Comparison of ENCODE assay signal across 25 cellular contexts in the genomic region with DNA sequence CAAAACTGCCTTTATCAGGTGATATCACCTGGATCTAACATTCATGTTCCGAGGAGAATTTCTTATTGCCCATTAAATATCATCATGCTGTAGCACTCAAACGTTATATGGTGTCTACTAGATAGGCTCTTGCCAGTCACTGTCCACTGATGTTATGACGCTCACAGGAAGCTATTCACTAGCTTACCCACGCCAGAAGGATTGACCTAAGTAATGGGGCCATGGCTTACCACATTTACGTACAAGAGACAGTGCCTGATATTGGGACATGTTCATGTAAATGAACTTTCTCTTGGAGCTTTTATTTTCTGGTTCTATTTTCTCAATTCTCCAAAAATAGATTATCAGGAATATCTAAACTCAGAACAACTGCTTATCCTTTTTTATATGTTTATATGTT.
A peak's percentile ranks its signal among the peaks of the same experiment; 100 is the strongest.
DNase-seq lines count a peak whose midpoint lies in the region; ATAC-seq, FAIRE-seq and TF ChIP-seq lines count a peak whose summit lies in the region.
"Had no signal": no experiment of that assay in that cellular context is flagged by ENCODE, and none has a peak within 500 bp of the region (broad histone marks: within the 10 kb centered on the region; RNA-seq: fewer than 3 reads in every experiment).

No MANE protein-coding gene starts in this region.

- no peaks in the 10 kb centered on the region for H3K36me3 ChIP-seq in ACC112 (ENCODE audit: insufficient read depth, low read length)
- no peaks in the 10 kb centered on the region for H3K36me3 ChIP-seq in astrocyte (ENCODE audit: insufficient read depth, low read length)
- no peaks in the 10 kb centered on the region for H3K36me3 ChIP-seq in small intestine (ENCODE audit: control insufficient read depth in 2 of 2, insufficient read depth in 2 of 2, low read length in 2 of 2)
- H3K36me3 ChIP-seq: BLaER1 treated with 17β-estradiol and CSF1 and Interleukin-3, amounts not matched to agents 10 nM and 100 nM had no signal

- FAIRE-seq in astrocyte (lab: Jason Lieb, UNC) = no peak
- FAIRE-seq in small intestine (lab: Jason Lieb, UNC) = peak; percentile 61
- FAIRE-seq: GM12878 had no signal

- H3K36me3 Mint-ChIP-seq in astrocyte (ENCODE audit: low read depth, unreplicated experiment) = no peaks in the 10 kb centered on the region
- no peaks in the 10 kb centered on the region for H3K36me3 Mint-ChIP-seq in nephron (ENCODE audit: low read depth)
- H3K36me3 Mint-ChIP-seq: CD4-positive, alpha-beta memory T cell had no signal

- H3K4me1 ChIP-seq in ACC112 (ENCODE audit: control insufficient read depth, insufficient read depth, low read length, unreplicated experiment) = peaks cover 12% of the 10 kb centered on the region
- H3K4me1 ChIP-seq in astrocyte (ENCODE audit: insufficient read depth, low read length) = peaks cover 8% of the 10 kb centered on the region
- no peaks in the 10 kb centered on the region for H3K4me1 ChIP-seq in small intestine (ENCODE audit: control insufficient read depth in 2 of 2, insufficient read depth in 1 of 2, low read depth in 1 of 2, low read length in 1 of 2)
- H3K4me1 ChIP-seq: BLaER1 treated with 17β-estradiol and CSF1 and Interleukin-3, amounts not matched to agents 10 nM and 100 nM; Caco-2 had no signal

- 65 to 85% (median 69%) methylated on average over 5 of the region's 5 CpGs for WGBS in small intestine, 3 donors

- no peaks in the 10 kb centered on the region for H3K27me3 ChIP-seq in ACC112 (ENCODE audit: insufficient read depth, low read length)
- no peaks in the 10 kb centered on the region for H3K27me3 ChIP-seq in astrocyte (ENCODE audit: insufficient read depth, low read length)
- H3K27me3 ChIP-seq in small intestine (ENCODE audit: control insufficient read depth in 2 of 2, insufficient read depth in 2 of 2, low read length in 2 of 2) = no peaks in the 10 kb centered on the region
- H3K27me3 ChIP-seq: BLaER1 treated with 17β-estradiol and CSF1 and Interleukin-3, amounts not matched to agents 10 nM and 100 nM had no signal

- H3K4me3 ChIP-seq in ACC112 (ENCODE audit: low read depth, low read length) (peak overlapping the region; percentile 65), astrocyte (ENCODE audit: insufficient read depth, low read depth, low read length) (no peak overlapping the region), small intestine (ENCODE audit: low read depth in 1 of 2, low read length in 2 of 2) (no peak overlapping the region)
- H3K4me3 ChIP-seq: BLaER1 treated with 17β-estradiol and CSF1 and Interleukin-3, amounts not matched to agents 10 nM and 100 nM; GM12878; GM23248; SK-N-MC had no signal

- H3K27me3 Mint-ChIP-seq in astrocyte (ENCODE audit: low read depth, unreplicated experiment) (no peaks in the 10 kb centered on the region), nephron (ENCODE audit: low read depth) (no peaks in the 10 kb centered on the region)
- H3K27me3 Mint-ChIP-seq: CD4-positive, alpha-beta memory T cell had no signal

- no peaks in the 10 kb centered on the region for H4K20me1 ChIP-seq in astrocyte (ENCODE audit: insufficient read depth, low read length)
- H4K20me1 ChIP-seq: BLaER1 treated with 17β-estradiol and CSF1 and Interleukin-3, amounts not matched to agents 10 nM and 100 nM had no signal

- H3K4me3 Mint-ChIP-seq in astrocyte (ENCODE audit: unreplicated experiment) (no peak overlapping the region), nephron (no peak overlapping the region)
- H3K4me3 Mint-ChIP-seq: CD4-positive, alpha-beta memory T cell; H9; HFFc6 had no signal

- peak overlapping the region; percentile 62 for H3K27ac ChIP-seq in ACC112 (ENCODE audit: low read depth, low read length)
- no peak overlapping the region for H3K27ac ChIP-seq in astrocyte (ENCODE audit: low read depth, low read length)
- H3K27ac ChIP-seq in small intestine (ENCODE audit: low read depth in 1 of 2, low read length in 1 of 2) = no peak overlapping the region
- H3K27ac ChIP-seq: 22Rv1; BLaER1 treated with 17β-estradiol and CSF1 and Interleukin-3, amounts not matched to agents 10 nM and 100 nM; GM23248; RWPE1; SK-N-MC had no signal

- ATAC-seq in HG02852 (IDR thresholded peaks at IDR 0.05; ENCODE audit: unreplicated experiment) (no peak), GM18519 (IDR thresholded peaks at IDR 0.05; ENCODE audit: low FRiP score, unreplicated experiment) (no peak)
- ATAC-seq: GM12878 had no signal

- H3K27ac Mint-ChIP-seq in astrocyte (ENCODE audit: unreplicated experiment) (no peak overlapping the region), nephron (peak overlapping the region in 2 of 3 experiments; percentile 21 to 48)
- H3K27ac Mint-ChIP-seq: CD4-positive, alpha-beta memory T cell; HFFc6 had no signal

- DNase-seq in astrocyte (ENCODE audit: low read depth) (peak; percentile 40), small intestine (no peak), NCI-H1092 (lab: John Stamatoyannopoulos, UW) (no peak), Kasumi-1 (lab: John Stamatoyannopoulos, UW) (no peak)
- DNase-seq: Caco-2; CD4-positive, alpha-beta memory T cell; DND-41; GM23248; H9; HFFc6; KG1; NCI-H1105 treated with DMSO at 0.1 percent for 48 hours; NCI-H2029 treated with DMSO at 0.1 percent for 48 hours; NCI-H2171 treated with DMSO at 0.1 percent for 48 hours; NCI-H526 treated with DMSO at 0.1 percent for 48 hours; SHP77 treated with DMSO at 0.1 percent for 48 hours had no signal

- H3K9me3 Mint-ChIP-seq in astrocyte (ENCODE audit: unreplicated experiment) = no peaks in the 10 kb centered on the region
- no peaks in the 10 kb centered on the region for H3K9me3 Mint-ChIP-seq in nephron
- H3K9me3 Mint-ChIP-seq: H9, HFFc6 had no signal

- H2AFZ ChIP-seq in ACC112 (ENCODE audit: low read length, unreplicated experiment) (peak overlapping the region; percentile 97), astrocyte (ENCODE audit: low read depth, low read length) (no peak overlapping the region)
- H2AFZ ChIP-seq: GM23248 had no signal

- peak overlapping the region; percentile 56 for H3K4me2 ChIP-seq in astrocyte (ENCODE audit: low read length)
- H3K4me2 ChIP-seq: BLaER1 treated with 17β-estradiol and CSF1 and Interleukin-3, amounts not matched to agents 10 nM and 100 nM had no signal

- H3K9me3 ChIP-seq in astrocyte (ENCODE audit: insufficient read depth, low read depth, low read length) (no peaks in the 10 kb centered on the region), small intestine (ENCODE audit: control insufficient read depth, low read depth) (no peaks in the 10 kb centered on the region)
- H3K9me3 ChIP-seq: BLaER1 treated with 17β-estradiol and CSF1 and Interleukin-3, amounts not matched to agents 10 nM and 100 nM; Caco-2 had no signal

- H3K79me2 ChIP-seq in ACC112 (ENCODE audit: control insufficient read depth, insufficient read depth, low read length, unreplicated experiment) (no peaks in the 10 kb centered on the region), astrocyte (ENCODE audit: insufficient read depth, low read length) (no peaks in the 10 kb centered on the region)

- TF ChIP-seq CTCF in astrocyte (IDR thresholded peaks at IDR 0.05; ENCODE audit: insufficient read depth, low read depth, low read length) (no peak), nephron (IDR thresholded peaks at IDR 0.05; ENCODE audit: unreplicated experiment in 3 of 3) (no peak)

- H3K9ac ChIP-seq in astrocyte (ENCODE audit: low read length) = no peak overlapping the region
- H3K9ac ChIP-seq: BLaER1 treated with 17β-estradiol and CSF1 and Interleukin-3, amounts not matched to agents 10 nM and 100 nM; GM23248 had no signal

- H3K4me1 Mint-ChIP-seq in astrocyte (ENCODE audit: low read depth, unreplicated experiment) = no peaks in the 10 kb centered on the region
- peaks cover 4% of the 10 kb centered on the region for H3K4me1 Mint-ChIP-seq in nephron
- H3K4me1 Mint-ChIP-seq: CD4-positive, alpha-beta memory T cell; H9 had no signal
